10 cellular contexts compared by ENCODE assay signal in genomic region chr18:58496937-58497336, GRCh38.
DNase-seq lines count a peak whose midpoint lies in the region; ATAC-seq and TF ChIP-seq lines count a peak whose summit lies in the region.
"Had no signal": no experiment of that assay in that cellular context is flagged by ENCODE, and none has a peak within 500 bp of the region (broad histone marks: within the 10 kb centered on the region; RNA-seq: fewer than 3 reads in every experiment).

No MANE protein-coding gene starts in this region.

- no peaks in the 10 kb centered on the region for H3K4me1 ChIP-seq in breast epithelium

- no peaks in the 10 kb centered on the region for H3K36me3 ChIP-seq in breast epithelium

- H3K9me3 Mint-ChIP-seq in MCF 10A (ENCODE audit: unreplicated experiment), result no peaks in the 10 kb centered on the region
- no peaks in the 10 kb centered on the region for H3K9me3 Mint-ChIP-seq in stimulated activated naive B cell treated with anti-CD40 and anti-IgM and Interleukin-4, amounts not matched to agents 10 μg/mL and 1 μg/mL and 100 μg/mL, for 72 hours
- H3K9me3 Mint-ChIP-seq: activated naive CD4-positive, alpha-beta T cell treated with anti-CD3 and anti-CD28 coated beads, Interleukin-2, amount 50 U/mL, for 72 hours; CD4-positive, CD25-positive, alpha-beta regulatory T cell had no signal

- H3K4me1 Mint-ChIP-seq in MCF 10A (ENCODE audit: insufficient read depth, unreplicated experiment), result no peaks in the 10 kb centered on the region
- peaks cover 16 to 19% of the 10 kb centered on the region in 2 donors for H3K4me1 Mint-ChIP-seq in stimulated activated naive B cell treated with anti-CD40 and anti-IgM and Interleukin-4, amounts not matched to agents 10 μg/mL and 1 μg/mL and 100 μg/mL, for 72 hours

- no peaks in the 10 kb centered on the region for H3K36me3 Mint-ChIP-seq in MCF 10A (ENCODE audit: insufficient read depth, unreplicated experiment)
- no peaks in the 10 kb centered on the region for H3K36me3 Mint-ChIP-seq in stimulated activated naive B cell treated with anti-CD40 and anti-IgM and Interleukin-4, amounts not matched to agents 10 μg/mL and 1 μg/mL and 100 μg/mL, for 72 hours
- H3K36me3 Mint-ChIP-seq: activated naive CD4-positive, alpha-beta T cell treated with anti-CD3 and anti-CD28 coated beads, Interleukin-2, amount 50 U/mL, for 72 hours; CD4-positive, CD25-positive, alpha-beta regulatory T cell had no signal

- CTCF ChIA-PET in MCF 10A (lab: Yijun Ruan, JAX), result interaction anchor here (0.6 to 3.7 kb wide), 14 partner anchors 11 to 569 kb away, joined by 3 to 19 read pairs (median 3); no protein-coding TSS in a partner anchor

- POLR2A ChIA-PET in MCF 10A (lab: Yijun Ruan, JAX), result interaction anchor here (0.8 to 1.1 kb wide), 2 partner anchors 95 to 450 kb away, joined by 3 read pairs; no protein-coding TSS in a partner anchor

- TF ChIP-seq POLR2A in breast epithelium (IDR thresholded peaks at IDR 0.05), result no peak

- no peaks in the 10 kb centered on the region for H3K27me3 ChIP-seq in breast epithelium

- no peak overlapping the region for H3K27ac ChIP-seq in breast epithelium

- H3K4me3 ChIP-seq in breast epithelium, result no peak overlapping the region

- BruUV-seq in MCF 10A (replicated peaks; lab: Mats Ljungman, UMichigan), result no TSS peak

- no peak overlapping the region for H3K27ac Mint-ChIP-seq in MCF 10A (ENCODE audit: low read depth, unreplicated experiment)
- H3K27ac Mint-ChIP-seq in stimulated activated naive B cell treated with anti-CD40 and anti-IgM and Interleukin-4, amounts not matched to agents 10 μg/mL and 1 μg/mL and 100 μg/mL, for 72 hours, result peak overlapping the region; percentile 20
- H3K27ac Mint-ChIP-seq: activated naive CD4-positive, alpha-beta T cell treated with anti-CD3 and anti-CD28 coated beads, Interleukin-2, amount 50 U/mL, for 72 hours had no signal

- peaks cover 25% of the 10 kb centered on the region for H3K27me3 Mint-ChIP-seq in MCF 10A (ENCODE audit: insufficient read depth, unreplicated experiment)
- peaks cover 33 to 36% of the 10 kb centered on the region in 2 donors for H3K27me3 Mint-ChIP-seq in stimulated activated naive B cell treated with anti-CD40 and anti-IgM and Interleukin-4, amounts not matched to agents 10 μg/mL and 1 μg/mL and 100 μg/mL, for 72 hours

- H3K4me3 Mint-ChIP-seq in MCF 10A (ENCODE audit: unreplicated experiment), result no peak overlapping the region
- no peak overlapping the region for H3K4me3 Mint-ChIP-seq in stimulated activated naive B cell treated with anti-CD40 and anti-IgM and Interleukin-4, amounts not matched to agents 10 μg/mL and 1 μg/mL and 100 μg/mL, for 72 hours
- H3K4me3 Mint-ChIP-seq: CD4-positive, CD25-positive, alpha-beta regulatory T cell had no signal

- H3K9me3 ChIP-seq in breast epithelium, result no peaks in the 10 kb centered on the region

- intact Hi-C loops in MCF 10A (cut with micrococcal nuclease) (loop anchor here (10.0 kb wide), 2 partner anchors 162 to 312 kb away; no protein-coding TSS in a partner anchor), breast epithelium (cut with DNase I; ENCODE audit: low total_unique reads) (no loop called here)

- TF ChIP-seq CTCF in MCF 10A (IDR thresholded peaks at IDR 0.05; ENCODE audit: unreplicated experiment) (peak; percentile 31), breast epithelium (IDR thresholded peaks at IDR 0.05) (no peak)

- peak; percentile 42 for DNase-seq in MCF 10A (ENCODE audit: unreplicated experiment)
- DNase-seq in breast epithelium (ENCODE audit: low spot score in 2 of 2), result no peak
- peak; percentile 41 for DNase-seq in NCI-H146 treated with DMSO at 0.1 percent for 48 hours (lab: John Stamatoyannopoulos, UW; ENCODE audit: unreplicated experiment)
- peak; percentile 56 for DNase-seq in dermis blood vessel endothelial cell
- no peak for DNase-seq in stimulated activated naive B cell treated with anti-CD40 and anti-IgM and Interleukin-4, amounts not matched to agents 10 μg/mL and 1 μg/mL and 100 μg/mL, for 72 hours
- DNase-seq in NCI-H2196 treated with DMSO at 0.1 percent for 48 hours (lab: John Stamatoyannopoulos, UW; ENCODE audit: unreplicated experiment), result no peak
- DNase-seq: CD4-positive, CD25-positive, alpha-beta regulatory T cell had no signal

- ATAC-seq in stimulated activated naive B cell treated with anti-CD40 and anti-IgM and Interleukin-4, amounts not matched to agents 10 μg/mL and 1 μg/mL and 100 μg/mL, for 72 hours (replicated peaks), result no peak
- ATAC-seq in HG03108 (IDR thresholded peaks at IDR 0.05; ENCODE audit: unreplicated experiment) (no peak), GM21423 (IDR thresholded peaks at IDR 0.05; ENCODE audit: unreplicated experiment) (no peak)
- ATAC-seq: activated naive CD4-positive, alpha-beta T cell treated with anti-CD3 and anti-CD28 coated beads, Interleukin-2, amount 50 U/mL, for 72 hours had no signal

Comparison
In these comparisons a context has a peak if more than half of its experiments do, and no peak if none do; other contexts are left out.
1. DNase-seq: peak in MCF 10A (single experiment), NCI-H146 treated with DMSO at 0.1 percent for 48 hours (single experiment) and dermis blood vessel endothelial cell (single experiment); none in breast epithelium (0 of 2), stimulated activated naive B cell treated with anti-CD40 and anti-IgM and Interleukin-4, amounts not matched to agents 10 μg/mL and 1 μg/mL and 100 μg/mL, for 72 hours (single experiment) and NCI-H2196 treated with DMSO at 0.1 percent for 48 hours (single experiment).